Comparison of ENCODE assay signal across 12 cellular contexts in the genomic region with DNA sequence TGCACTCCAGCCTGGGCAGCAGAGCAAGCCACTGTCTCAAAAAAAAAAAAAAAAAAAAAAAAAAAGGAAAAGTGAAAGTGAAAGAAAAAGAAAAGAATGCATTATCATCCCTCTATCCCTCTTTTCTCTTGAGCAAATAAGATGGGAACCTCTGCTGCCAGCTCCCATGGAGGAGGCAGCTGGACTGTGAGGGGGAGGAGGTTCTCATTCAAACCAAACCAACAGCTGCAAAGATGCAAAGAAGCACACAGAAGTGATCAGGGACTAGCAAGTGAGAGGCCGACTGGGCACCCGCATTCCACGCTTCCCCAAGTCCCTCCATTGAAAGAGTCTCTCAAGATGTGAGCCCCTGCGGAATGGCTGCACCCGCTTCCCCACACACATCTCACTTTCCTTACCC.
DNase-seq lines count a peak whose midpoint lies in the region; ATAC-seq, FAIRE-seq and TF ChIP-seq lines count a peak whose summit lies in the region.
"Had no signal": no experiment of that assay in that cellular context is flagged by ENCODE, and none has a peak within 500 bp of the region (broad histone marks: within the 10 kb centered on the region; RNA-seq: fewer than 3 reads in every experiment).

No MANE protein-coding gene starts in this region.

- H3K4me3 ChIP-seq in astrocyte (ENCODE audit: insufficient read depth, low read depth, low read length) (no peak overlapping the region), suprapubic skin (peak overlapping the region; percentile 12)
- H3K4me3 ChIP-seq: Peyer's patch had no signal

- H3K4me1 Mint-ChIP-seq in astrocyte (ENCODE audit: low read depth, unreplicated experiment), result peaks cover 12% of the 10 kb centered on the region
- H3K4me1 Mint-ChIP-seq: activated B cell treated with CpG ODN at 0.5 μM for 24 hours had no signal

- no peaks in the 10 kb centered on the region for H3K27me3 Mint-ChIP-seq in astrocyte (ENCODE audit: low read depth, unreplicated experiment)
- H3K27me3 Mint-ChIP-seq: activated B cell treated with CpG ODN at 0.5 μM for 24 hours had no signal

- FAIRE-seq in H54 (lab: Jason Lieb, UNC) (no peak), astrocyte (lab: Jason Lieb, UNC) (no peak), D721Med (lab: Jason Lieb, UNC) (no peak)

- TF ChIP-seq EP300 in suprapubic skin (IDR thresholded peaks at IDR 0.05), result no peak

- H3K9me3 ChIP-seq in astrocyte (ENCODE audit: insufficient read depth, low read depth, low read length) (no peaks in the 10 kb centered on the region), suprapubic skin (no peaks in the 10 kb centered on the region)
- H3K9me3 ChIP-seq: Peyer's patch had no signal

- no peak overlapping the region for H3K27ac Mint-ChIP-seq in astrocyte (ENCODE audit: unreplicated experiment)
- H3K27ac Mint-ChIP-seq: activated B cell treated with CpG ODN at 0.5 μM for 24 hours had no signal

- H3K36me3 ChIP-seq in astrocyte (ENCODE audit: insufficient read depth, low read length) (no peaks in the 10 kb centered on the region), suprapubic skin (no peaks in the 10 kb centered on the region)
- H3K36me3 ChIP-seq: Peyer's patch had no signal

- WGBS in suprapubic skin, result 89% methylated on average over 5 of the region's 5 CpGs

- H3K4me1 ChIP-seq in astrocyte (ENCODE audit: insufficient read depth, low read length), result peaks cover 2% of the 10 kb centered on the region
- H3K4me1 ChIP-seq in suprapubic skin, result peaks cover 4% of the 10 kb centered on the region
- H3K4me1 ChIP-seq: Peyer's patch had no signal

- no peak for TF ChIP-seq POLR2A in H54 (IDR thresholded peaks at IDR 0.05; ENCODE audit: low read depth, low read length)
- TF ChIP-seq POLR2A in suprapubic skin (IDR thresholded peaks at IDR 0.05), result no peak

- no peaks in the 10 kb centered on the region for H3K27me3 ChIP-seq in astrocyte (ENCODE audit: insufficient read depth, low read length)
- no peaks in the 10 kb centered on the region for H3K27me3 ChIP-seq in suprapubic skin
- H3K27me3 ChIP-seq: Peyer's patch had no signal

- H3K27ac ChIP-seq in astrocyte (ENCODE audit: low read depth, low read length), result no peak overlapping the region
- H3K27ac ChIP-seq in suprapubic skin, result no peak overlapping the region
- H3K27ac ChIP-seq: Peyer's patch had no signal

- H3K4me2 ChIP-seq in astrocyte (ENCODE audit: low read length), result peak overlapping the region; percentile 63

- peaks cover 80% of the 10 kb centered on the region for H4K20me1 ChIP-seq in astrocyte (ENCODE audit: insufficient read depth, low read length)

- no peak for ATAC-seq in HG02571 (IDR thresholded peaks at IDR 0.05; ENCODE audit: unreplicated experiment)
- ATAC-seq in activated CD4-positive, CD25-positive, alpha-beta regulatory T cell treated with anti-CD3 and anti-CD28 coated beads, Interleukin-2, amount 50 U/mL, for 24 hours, result no peak

- TF ChIP-seq CTCF in astrocyte (IDR thresholded peaks at IDR 0.05; ENCODE audit: insufficient read depth, low read depth, low read length) (no peak), suprapubic skin (IDR thresholded peaks at IDR 0.05) (no peak), D721Med (IDR thresholded peaks at IDR 0.05; ENCODE audit: insufficient read depth, missing control alignments) (no peak)

- no peak overlapping the region for H3K9ac ChIP-seq in astrocyte (ENCODE audit: low read length)

- H3K36me3 Mint-ChIP-seq in astrocyte (ENCODE audit: low read depth, unreplicated experiment), result peaks cover 4% of the 10 kb centered on the region

- no peak overlapping the region for H3K4me3 Mint-ChIP-seq in astrocyte (ENCODE audit: unreplicated experiment)
- H3K4me3 Mint-ChIP-seq: activated B cell treated with CpG ODN at 0.5 μM for 24 hours had no signal

- DNase-seq in H54 (ENCODE audit: insufficient read length, low spot score), result peak; percentile 33
- DNase-seq in astrocyte (ENCODE audit: low read depth), result peak; percentile 35
- DNase-seq in hepatic stellate cell (ENCODE audit: low spot score), result peak; percentile 80
- no peak for DNase-seq in suprapubic skin (ENCODE audit: low spot score in 2 of 2)
- DNase-seq in D721Med (ENCODE audit: insufficient read length, low spot score), result no peak
- DNase-seq: activated B cell treated with CpG ODN at 0.5 μM for 24 hours; activated naive CD4-positive, alpha-beta T cell treated with Interleukin-2 at 50 U/mL for 16 hours; effector CD4-positive, alpha-beta T cell; NCI-H1694 treated with DMSO at 0.1 percent for 48 hours had no signal

- H2AFZ ChIP-seq in astrocyte (ENCODE audit: low read depth, low read length), result no peak overlapping the region

- H3K9me3 Mint-ChIP-seq in astrocyte (ENCODE audit: unreplicated experiment), result no peaks in the 10 kb centered on the region
- H3K9me3 Mint-ChIP-seq: activated B cell treated with CpG ODN at 0.5 μM for 24 hours had no signal

- peaks cover 62% of the 10 kb centered on the region for H3K79me2 ChIP-seq in astrocyte (ENCODE audit: insufficient read depth, low read length)

Comparison
In these comparisons a context has a peak if more than half of its experiments do, and no peak if none do; other contexts are left out.
1. DNase-seq: peak in H54 (single experiment), astrocyte (single experiment) and hepatic stellate cell (single experiment); none in suprapubic skin (0 of 2) and D721Med (single experiment).